8 cellular contexts compared by ENCODE assay signal in the genomic region with DNA sequence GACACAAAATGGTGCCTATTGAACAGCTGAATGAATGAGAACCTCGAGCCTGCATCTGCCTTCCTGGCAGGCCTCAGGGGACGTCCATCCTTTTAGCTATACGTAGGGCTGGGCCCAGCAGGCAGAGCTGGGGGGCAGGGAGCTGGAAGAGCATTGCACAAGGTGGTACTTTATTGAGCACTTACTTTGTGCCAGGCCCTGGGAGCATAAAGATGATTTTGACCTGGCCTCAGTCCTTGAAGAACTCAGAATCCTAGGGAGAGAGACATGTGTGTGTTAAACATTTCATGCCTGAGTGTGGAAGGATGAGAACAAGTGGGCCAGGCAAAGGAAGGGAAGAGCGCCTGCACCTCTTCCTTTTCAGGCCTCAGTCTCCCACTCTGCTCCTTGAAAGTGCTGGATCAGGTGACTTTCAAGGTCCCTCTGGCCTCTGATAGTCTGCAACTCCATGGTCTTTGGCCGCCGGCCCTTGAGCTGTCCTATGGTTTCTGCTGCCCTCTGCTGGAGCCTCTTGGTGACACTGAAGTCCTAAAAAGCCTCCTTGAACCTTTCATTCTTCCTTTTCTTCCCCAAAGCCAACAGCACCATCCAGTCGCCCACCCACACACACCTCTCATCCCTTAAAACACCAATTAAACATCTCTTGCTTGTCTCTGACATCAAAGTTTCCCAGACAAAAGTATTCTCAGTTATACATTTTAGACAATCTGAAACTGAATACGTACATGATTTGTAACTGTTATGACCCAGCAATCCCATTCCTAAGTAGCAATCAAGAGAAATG. TPM values are rescaled to one million over a fixed set of nuclear protein-coding genes. Genes with fewer than 3 reads are reported as not detected.
DNase-seq lines count a peak whose midpoint lies in the region; ATAC-seq, FAIRE-seq and TF ChIP-seq lines count a peak whose summit lies in the region.

No MANE protein-coding gene starts in this region.

- H3K4me1 ChIP-seq in CD4-positive, alpha-beta memory T cell (ENCODE audit: insufficient read depth, low read length) = peaks cover 22% of the 10 kb centered on the region
- H3K4me1 ChIP-seq in endothelial cell of umbilical vein (ENCODE audit: control insufficient read depth, extremely low read depth, insufficient read depth, low read length) = peaks cover 8% of the 10 kb centered on the region

- no peak overlapping the region for H2AFZ ChIP-seq in endothelial cell of umbilical vein (ENCODE audit: low read depth, low read length)

- POLR2A ChIA-PET in CD4-positive, alpha-beta memory T cell (lab: Charles Lee; ENCODE audit: partially characterized antibody) = interaction anchor here (0.5 to 2.3 kb wide), 3 partner anchors 51 to 97 kb away, joined by 3 to 6 read pairs (median 4); no protein-coding TSS in a partner anchor
- POLR2A ChIA-PET in activated CD8-positive, alpha-beta T cell treated with anti-CD3 and anti-CD28 coated beads, Interleukin-2, amount 10 ng/mL, durations not matched to agents 7 days and 5 days (lab: Charles Lee) = interaction anchor here (0.7 to 1.4 kb wide), 2 partner anchors 52 to 89 kb away, joined by 3 read pairs; no protein-coding TSS in a partner anchor
- POLR2A ChIA-PET in endothelial cell of umbilical vein (lab: Charles Lee) = no interaction called here

- no peaks in the 10 kb centered on the region for H3K9me3 Mint-ChIP-seq in CD4-positive, alpha-beta memory T cell
- H3K9me3 Mint-ChIP-seq in activated CD8-positive, alpha-beta T cell treated with anti-CD3 and anti-CD28 coated beads, Interleukin-2, amount 10 ng/mL, durations not matched to agents 7 days and 5 days (ENCODE audit: insufficient read depth) = no peaks in the 10 kb centered on the region

- no peaks in the 10 kb centered on the region for H4K20me1 ChIP-seq in endothelial cell of umbilical vein (replicated peaks; ENCODE audit: control insufficient read depth, extremely low read depth, insufficient read depth, low read length)

- peak; percentile 94 for FAIRE-seq in endothelial cell of umbilical vein (lab: Jason Lieb, UNC)

- H3K27ac Mint-ChIP-seq in CD4-positive, alpha-beta memory T cell = peak overlapping the region in 2 of 7 donors; percentile 1 to 14
- no peak overlapping the region for H3K27ac Mint-ChIP-seq in activated CD8-positive, alpha-beta T cell treated with anti-CD3 and anti-CD28 coated beads, Interleukin-2, amount 10 ng/mL, durations not matched to agents 7 days and 5 days

- no peak overlapping the region for H3K4me2 ChIP-seq in endothelial cell of umbilical vein (ENCODE audit: insufficient read depth, low read length)

- no peak for ATAC-seq in activated CD8-positive, alpha-beta T cell treated with anti-CD3 and anti-CD28 coated beads, Interleukin-2, amount 10 ng/mL, durations not matched to agents 7 days and 5 days
- ATAC-seq in GM19467 (IDR thresholded peaks at IDR 0.05; ENCODE audit: unreplicated experiment) = no peak

- H3K27me3 Mint-ChIP-seq in CD4-positive, alpha-beta memory T cell = peaks cover 14 to 31% of the 10 kb centered on the region in 2 donors
- H3K27me3 Mint-ChIP-seq in activated CD8-positive, alpha-beta T cell treated with anti-CD3 and anti-CD28 coated beads, Interleukin-2, amount 10 ng/mL, durations not matched to agents 7 days and 5 days (ENCODE audit: low read depth) = peaks cover 57% of the 10 kb centered on the region

- H3K4me3 ChIP-seq in CD4-positive, alpha-beta memory T cell (ENCODE audit: low read length in 2 of 2) = no peak overlapping the region
- no peak overlapping the region for H3K4me3 ChIP-seq in HL-60 (replicated peaks; ENCODE audit: insufficient read depth, low read length)
- H3K4me3 ChIP-seq in endothelial cell of umbilical vein (replicated peaks in 1 of 3; ENCODE audit: insufficient read depth in 1 of 3, low read depth in 1 of 3, low read length in 3 of 3) = no peak overlapping the region

- CTCF ChIA-PET in CD4-positive, alpha-beta memory T cell (lab: Charles Lee; ENCODE audit: partially characterized antibody) = interaction anchor here (0.8 to 7.7 kb wide), 33 partner anchors 8 to 266 kb away, joined by 3 to 130 read pairs (median 5); a partner anchor contains a TSS
- CTCF ChIA-PET in activated CD8-positive, alpha-beta T cell treated with anti-CD3 and anti-CD28 coated beads, Interleukin-2, amount 10 ng/mL, durations not matched to agents 7 days and 5 days (lab: Charles Lee) = interaction anchor here (0.7 to 8.9 kb wide), 43 partner anchors 10 to 266 kb away, joined by 3 to 138 read pairs (median 6); a partner anchor contains a TSS
- CTCF ChIA-PET in endothelial cell of umbilical vein (lab: Charles Lee) = interaction anchor here (0.6 to 8.4 kb wide), 35 partner anchors 8 to 269 kb away, joined by 3 to 312 read pairs (median 4); a partner anchor contains a TSS

- TF ChIP-seq POLR2A in endothelial cell of umbilical vein (IDR thresholded peaks at IDR 0.05; ENCODE audit: low read depth, low read length) = no peak

- H3K36me3 ChIP-seq in CD4-positive, alpha-beta memory T cell (ENCODE audit: insufficient read depth, low read length) = no peaks in the 10 kb centered on the region
- H3K36me3 ChIP-seq in endothelial cell of umbilical vein (ENCODE audit: control insufficient read depth in 2 of 2, extremely low read depth in 1 of 2, insufficient read depth in 2 of 2, low read length in 2 of 2) = no peaks in the 10 kb centered on the region

- BruUV-seq in endothelial cell of umbilical vein (replicated peaks; lab: Mats Ljungman, UMichigan) = no TSS peak

- H3K36me3 Mint-ChIP-seq in CD4-positive, alpha-beta memory T cell = no peaks in the 10 kb centered on the region
- H3K36me3 Mint-ChIP-seq in activated CD8-positive, alpha-beta T cell treated with anti-CD3 and anti-CD28 coated beads, Interleukin-2, amount 10 ng/mL, durations not matched to agents 7 days and 5 days (ENCODE audit: low read depth) = no peaks in the 10 kb centered on the region

- H3K4me3 Mint-ChIP-seq in CD4-positive, alpha-beta memory T cell = peak overlapping the region in 2 of 8 donors; percentile 9 to 46
- no peak overlapping the region for H3K4me3 Mint-ChIP-seq in activated CD8-positive, alpha-beta T cell treated with anti-CD3 and anti-CD28 coated beads, Interleukin-2, amount 10 ng/mL, durations not matched to agents 7 days and 5 days

- peaks cover 9% of the 10 kb centered on the region for H3K27me3 ChIP-seq in CD4-positive, alpha-beta memory T cell (ENCODE audit: insufficient read depth, low read length)
- peaks cover 28% of the 10 kb centered on the region for H3K27me3 ChIP-seq in HL-60 (ENCODE audit: insufficient read depth, poor library complexity, severe bottlenecking)
- peaks cover 2 to 11% of the 10 kb centered on the region in 2 experiments for H3K27me3 ChIP-seq in endothelial cell of umbilical vein (ENCODE audit: control insufficient read depth in 2 of 2, insufficient read depth in 2 of 2, low read length in 2 of 2)

- no peaks in the 10 kb centered on the region for H3K9me1 ChIP-seq in endothelial cell of umbilical vein (replicated peaks; ENCODE audit: control insufficient read depth, extremely low read depth, insufficient read depth, low read length)

- peaks cover 7 to 23% (median 9%) of the 10 kb centered on the region in 4 donors for H3K4me1 Mint-ChIP-seq in CD4-positive, alpha-beta memory T cell
- peaks cover 23% of the 10 kb centered on the region for H3K4me1 Mint-ChIP-seq in activated CD8-positive, alpha-beta T cell treated with anti-CD3 and anti-CD28 coated beads, Interleukin-2, amount 10 ng/mL, durations not matched to agents 7 days and 5 days (ENCODE audit: low read depth)

- H3K9me3 ChIP-seq in CD4-positive, alpha-beta memory T cell (ENCODE audit: control insufficient read depth in 1 of 2, low read length in 2 of 2) = no peaks in the 10 kb centered on the region
- H3K9me3 ChIP-seq in endothelial cell of umbilical vein (replicated peaks; ENCODE audit: control insufficient read depth, insufficient read depth, low read length) = no peaks in the 10 kb centered on the region

- TF ChIP-seq CTCF in HL-60 (IDR thresholded peaks at IDR 0.05; ENCODE audit: insufficient read depth, low read length) (peak; percentile 63), endothelial cell of umbilical vein (IDR thresholded peaks at IDR 0.05; ENCODE audit: extremely low read depth in 1 of 2, insufficient read depth in 1 of 2, low read depth in 1 of 2, low read length in 2 of 2) (peak; percentile 76 to 84)

- dilution Hi-C loops in endothelial cell of umbilical vein (cut with MboI; ENCODE audit: extremely low pct_ligation_motif_present, low sequenced_read_pairs) = no loop called here

- H3K27ac ChIP-seq in CD4-positive, alpha-beta memory T cell (ENCODE audit: low read depth, low read length) = no peak overlapping the region
- H3K27ac ChIP-seq in HL-60 (replicated peaks) (no peak overlapping the region), endothelial cell of umbilical vein (ENCODE audit: insufficient read depth, low read depth, low read length) (no peak overlapping the region)

- DNase-seq in CD4-positive, alpha-beta memory T cell = peak; percentile 27 to 47 (median 28)
- peak; percentile 57 to 66 for DNase-seq in HL-60 (ENCODE audit: low read depth in 1 of 2, low spot score in 1 of 2)
- peak; percentile 93 for DNase-seq in NCI-H82 (lab: John Stamatoyannopoulos, UW)
- DNase-seq in activated CD8-positive, alpha-beta T cell treated with anti-CD3 and anti-CD28 coated beads, Interleukin-2, amount 10 ng/mL, durations not matched to agents 7 days and 5 days = peak; percentile 74
- DNase-seq in endothelial cell of umbilical vein (ENCODE audit: low read depth, low spot score) = peak; percentile 79
- peak; percentile 46 for DNase-seq in middle frontal gyrus (ENCODE audit: extremely low spot score, low spot score)
- DNase-seq in stimulated activated CD8-positive, alpha-beta memory T cell treated with anti-CD3 and anti-CD28 coated beads, Interleukin-7, amount 100 ng/mL, for 48 hours (ENCODE audit: extremely low read depth in 1 of 2, low read depth in 1 of 2) = peak; percentile 19 to 39

- H3K9ac ChIP-seq in endothelial cell of umbilical vein (replicated peaks; ENCODE audit: extremely low read depth, insufficient read depth, low read length) = no peak overlapping the region

- intact Hi-C loops in CD4-positive, alpha-beta memory T cell (cut with micrococcal nuclease) = loop anchor here (1.0 to 10.0 kb wide), 5 partner anchors 51 to 247 kb away; a partner anchor contains a TSS
- intact Hi-C loops in endothelial cell of umbilical vein (cut with micrococcal nuclease) = loop anchor here (1.0 to 10.0 kb wide), 8 partner anchors 30 to 385 kb away; a partner anchor contains a TSS

- H3K79me2 ChIP-seq in endothelial cell of umbilical vein (ENCODE audit: control insufficient read depth, insufficient read depth, low read length) = peaks cover 18% of the 10 kb centered on the region

RNA-seq across cellular contexts. Expression of a gene that starts 3.5 kb away (rescaled TPM):
- under 1 TPM; 0.32 to 0.36 TPM for total RNA-seq in CD4-positive, alpha-beta memory T cell
- polyA plus RNA-seq in CD4-positive, alpha-beta memory T cell = not detected
- total RNA-seq in activated CD8-positive, alpha-beta T cell treated with anti-CD3 and anti-CD28 coated beads, Interleukin-2, amount 10 ng/mL, durations not matched to agents 7 days and 5 days = under 1 TPM; 0.21 to 0.40 TPM
- 88.7 and 90.7 TPM in 2 replicates for total RNA-seq in endothelial cell of umbilical vein
- 101 and 106 TPM in 2 replicates for polyA plus RNA-seq in endothelial cell of umbilical vein
- polyA plus RNA-seq in endothelial cell of umbilical vein (2011; cell fraction: cytosol; rRNA removed) = 63.4 and 71.9 TPM in 2 replicates
- polyA plus RNA-seq in endothelial cell of umbilical vein (2011; cell fraction: nucleus; rRNA removed) = 345 and 371 TPM in 2 replicates
- 59.2 and 68.7 TPM in 2 replicates for polyA plus RNA-seq in endothelial cell of umbilical vein (2012)
- 61.8 and 69.8 TPM in 2 replicates for polyA minus RNA-seq in endothelial cell of umbilical vein
- 0.31 TPM for polyA minus RNA-seq in endothelial cell of umbilical vein (2011; cell fraction: cytosol; rRNA and poly(A)+ RNA removed)
- polyA minus RNA-seq in endothelial cell of umbilical vein (2011; cell fraction: nucleus; rRNA and poly(A)+ RNA removed) = 62.5 and 69.6 TPM in 2 replicates

RNA-seq across cellular contexts. Expression of a gene that starts 29.3 kb away (rescaled TPM):
- under 1 TPM in 1 of 2 experiments, not detected in 1; 0.23 TPM for total RNA-seq in CD4-positive, alpha-beta memory T cell
- not detected for polyA plus RNA-seq in CD4-positive, alpha-beta memory T cell
- 1 to 10 TPM; 9.9 TPM for total RNA-seq in activated CD8-positive, alpha-beta T cell treated with anti-CD3 and anti-CD28 coated beads, Interleukin-2, amount 10 ng/mL, durations not matched to agents 7 days and 5 days
- total RNA-seq in endothelial cell of umbilical vein = not detected in 2 replicates
- polyA plus RNA-seq in endothelial cell of umbilical vein = 0.07 TPM in 1 of 2 replicates, not detected in the other
- 0.03 TPM in 1 of 2 replicates, not detected in the other for polyA plus RNA-seq in endothelial cell of umbilical vein (2011; cell fraction: cytosol; rRNA removed)
- 0.07 and 0.11 TPM in 2 replicates for polyA plus RNA-seq in endothelial cell of umbilical vein (2011; cell fraction: nucleus; rRNA removed)
- polyA plus RNA-seq in endothelial cell of umbilical vein (2012) = not detected in 2 replicates
- 0.34 TPM in 1 of 2 replicates, not detected in the other for polyA minus RNA-seq in endothelial cell of umbilical vein
- not detected for polyA minus RNA-seq in endothelial cell of umbilical vein (2011; cell fraction: cytosol; rRNA and poly(A)+ RNA removed)
- polyA minus RNA-seq in endothelial cell of umbilical vein (2011; cell fraction: nucleus; rRNA and poly(A)+ RNA removed) = not detected in 2 replicates

RNA-seq across cellular contexts. Expression of a gene that starts 30.4 kb away (rescaled TPM):
- total RNA-seq in CD4-positive, alpha-beta memory T cell = not detected
- not detected for polyA plus RNA-seq in CD4-positive, alpha-beta memory T cell
- total RNA-seq in activated CD8-positive, alpha-beta T cell treated with anti-CD3 and anti-CD28 coated beads, Interleukin-2, amount 10 ng/mL, durations not matched to agents 7 days and 5 days = not detected
- 0.66 and 1.2 TPM in 2 replicates for total RNA-seq in endothelial cell of umbilical vein
- polyA plus RNA-seq in endothelial cell of umbilical vein = 0.33 and 0.35 TPM in 2 replicates
- 0.06 and 0.13 TPM in 2 replicates for polyA plus RNA-seq in endothelial cell of umbilical vein (2011; cell fraction: cytosol; rRNA removed)
- 2.0 and 2.6 TPM in 2 replicates for polyA plus RNA-seq in endothelial cell of umbilical vein (2011; cell fraction: nucleus; rRNA removed)
- polyA plus RNA-seq in endothelial cell of umbilical vein (2012) = 0.46 and 0.51 TPM in 2 replicates
- polyA minus RNA-seq in endothelial cell of umbilical vein = 0.28 and 0.36 TPM in 2 replicates
- polyA minus RNA-seq in endothelial cell of umbilical vein (2011; cell fraction: cytosol; rRNA and poly(A)+ RNA removed) = not detected
- 0.63 TPM in 1 of 2 replicates, not detected in the other for polyA minus RNA-seq in endothelial cell of umbilical vein (2011; cell fraction: nucleus; rRNA and poly(A)+ RNA removed)

RNA-seq across cellular contexts. Expression of a gene that starts 31.1 kb away (rescaled TPM):
- under 1 TPM in 1 of 2 experiments, not detected in 1; 0.06 TPM for total RNA-seq in CD4-positive, alpha-beta memory T cell
- not detected for polyA plus RNA-seq in CD4-positive, alpha-beta memory T cell
- total RNA-seq in activated CD8-positive, alpha-beta T cell treated with anti-CD3 and anti-CD28 coated beads, Interleukin-2, amount 10 ng/mL, durations not matched to agents 7 days and 5 days = under 1 TPM; 0.21 TPM
- total RNA-seq in endothelial cell of umbilical vein = not detected in 2 replicates
- polyA plus RNA-seq in endothelial cell of umbilical vein = not detected in 2 replicates
- not detected in 2 replicates for polyA plus RNA-seq in endothelial cell of umbilical vein (2011; cell fraction: cytosol; rRNA removed)
- polyA plus RNA-seq in endothelial cell of umbilical vein (2011; cell fraction: nucleus; rRNA removed) = not detected in 2 replicates
- not detected in 2 replicates for polyA plus RNA-seq in endothelial cell of umbilical vein (2012)
- polyA minus RNA-seq in endothelial cell of umbilical vein = not detected in 2 replicates
- not detected for polyA minus RNA-seq in endothelial cell of umbilical vein (2011; cell fraction: cytosol; rRNA and poly(A)+ RNA removed)
- not detected in 2 replicates for polyA minus RNA-seq in endothelial cell of umbilical vein (2011; cell fraction: nucleus; rRNA and poly(A)+ RNA removed)

Comparison
In these comparisons a context has a peak if more than half of its experiments do, and no peak if none do; other contexts are left out.
1. DNase-seq: peak in every context shown above with its lines; median percentile 93 in NCI-H82; 79 in endothelial cell of umbilical vein; 74 in activated CD8-positive, alpha-beta T cell treated with anti-CD3 and anti-CD28 coated beads, Interleukin-2, amount 10 ng/mL, durations not matched to agents 7 days and 5 days; 62 in HL-60; 46 in middle frontal gyrus; 29 in stimulated activated CD8-positive, alpha-beta memory T cell treated with anti-CD3 and anti-CD28 coated beads, Interleukin-7, amount 100 ng/mL, for 48 hours; 28 in CD4-positive, alpha-beta memory T cell.
2. RNA of a gene that starts 3.5 kb away (total RNA-seq): 88.7 to 90.7 TPM in endothelial cell of umbilical vein; 0.21 to 0.40 TPM in activated CD8-positive, alpha-beta T cell treated with anti-CD3 and anti-CD28 coated beads, Interleukin-2, amount 10 ng/mL, durations not matched to agents 7 days and 5 days and 0.32 to 0.36 TPM in CD4-positive, alpha-beta memory T cell; every median in the first group is over 10 times any median in the second.